Comparison of ENCODE assay signal across 8 cellular contexts in the genomic region with DNA sequence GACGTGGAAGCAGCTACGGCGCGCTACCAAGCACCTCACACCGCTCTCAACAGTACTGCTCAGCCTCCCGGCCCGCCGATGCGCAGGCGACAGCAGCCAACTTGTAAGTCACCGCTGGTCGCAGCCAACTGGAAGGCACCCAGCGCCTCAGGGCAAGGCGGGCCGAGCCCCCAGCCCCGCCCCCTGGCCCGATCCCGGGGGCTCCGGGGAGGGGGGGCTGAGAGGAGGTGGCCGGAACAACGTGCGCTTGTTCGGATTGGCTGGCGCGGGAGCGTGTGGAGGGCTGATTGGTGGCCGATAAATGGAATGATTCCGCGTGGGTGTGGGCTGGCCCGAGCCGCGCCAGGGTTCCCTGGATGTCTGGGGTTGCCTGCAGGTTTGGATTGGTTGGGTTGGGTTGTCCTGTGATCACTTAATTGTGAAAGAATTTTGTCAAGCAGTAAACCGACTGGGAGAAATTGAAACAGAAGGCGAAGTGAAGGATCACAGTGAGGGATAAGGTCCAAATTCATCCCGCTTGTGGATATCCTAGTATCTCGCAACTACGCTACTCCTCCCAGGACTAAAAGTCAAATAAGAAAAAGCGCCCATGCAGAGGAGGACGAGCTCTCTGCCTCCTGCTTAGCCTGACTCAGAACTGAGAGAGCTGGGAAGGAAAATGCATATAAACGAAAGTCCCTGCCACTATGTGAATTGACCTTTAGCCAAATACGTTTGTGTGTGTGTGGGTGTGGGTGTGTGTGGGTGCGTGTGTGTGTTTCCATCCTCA. TPM values are rescaled to one million over a fixed set of nuclear protein-coding genes. Genes with fewer than 3 reads are reported as not detected.
DNase-seq lines count a peak whose midpoint lies in the region; ATAC-seq, FAIRE-seq and TF ChIP-seq lines count a peak whose summit lies in the region.

A gene with protein sequence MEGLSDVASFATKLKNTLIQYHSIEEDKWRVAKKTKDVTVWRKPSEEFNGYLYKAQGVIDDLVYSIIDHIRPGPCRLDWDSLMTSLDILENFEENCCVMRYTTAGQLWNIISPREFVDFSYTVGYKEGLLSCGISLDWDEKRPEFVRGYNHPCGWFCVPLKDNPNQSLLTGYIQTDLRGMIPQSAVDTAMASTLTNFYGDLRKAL (minus strand): TSS at position 130 of the 769 bp plus-strand sequence. CDS start 5,102 bp downstream, outside the sequence.

- H3K4me3 ChIP-seq in Loucy (ENCODE audit: low read length, poor library complexity, severe bottlenecking) (peak within 1 kb of the TSS; percentile 80), fibroblast of pulmonary artery (replicated peaks; ENCODE audit: low read depth, low read length) (peak within 1 kb of the TSS; percentile 85)

- H3K36me3 ChIP-seq in Loucy (ENCODE audit: insufficient read depth, low read length) = no peaks in the 10 kb centered on the region

- H3K4me2 ChIP-seq in Loucy (ENCODE audit: low read depth, low read length, poor library complexity, severe bottlenecking) = peak within 1 kb of the TSS; percentile 92

- H3K27me3 ChIP-seq in Loucy (ENCODE audit: insufficient read depth, low read length, poor library complexity, severe bottlenecking) = no peaks in the 10 kb centered on the region

- peak within 1 kb of the TSS; percentile 97 for H3K9ac ChIP-seq in Loucy (ENCODE audit: low read depth, low read length, poor library complexity, severe bottlenecking)

- peak; percentile 92 for TF ChIP-seq POLR2A in H54 (IDR thresholded peaks at IDR 0.05; ENCODE audit: low read depth, low read length)

- peak; percentile 95 for DNase-seq in EH (ENCODE audit: low read depth)
- DNase-seq in H54 (ENCODE audit: insufficient read length, low spot score) = peak; percentile 76
- peak; percentile 91 to 95 for DNase-seq in SHP77 (lab: John Stamatoyannopoulos, UW)
- DNase-seq in activated effector memory CD4-positive, alpha-beta T cell treated with Interleukin-2 at 50 U/mL for 16 hours = peak; percentile 93
- peak; percentile 98 for DNase-seq in fibroblast of pulmonary artery (ENCODE audit: low read depth)
- DNase-seq in natural killer cell treated with Interleukin-12 subunit alpha and Interleukin-12 subunit beta and Interleukin-15 and Interleukin-18, amount 100 ng/mL, for 72 hours (ENCODE audit: low spot score) = peak; percentile 95
- DNase-seq in stimulated activated naive CD8-positive, alpha-beta T cell treated with anti-CD3 and anti-CD28 coated beads, Interleukin-15, Interleukin-2, amounts not matched to agents 100 U/mL and 50 U/mL, for 24 hours = peak; percentile 94

- peaks cover 47% of the 10 kb centered on the region for H3K79me2 ChIP-seq in Loucy (ENCODE audit: insufficient read depth, low read length)

- H3K9me3 Mint-ChIP-seq in natural killer cell treated with Interleukin-12 subunit alpha and Interleukin-12 subunit beta and Interleukin-15 and Interleukin-18, amount 100 ng/mL, for 72 hours = no peaks in the 10 kb centered on the region

- H3K4me1 ChIP-seq in Loucy (ENCODE audit: insufficient read depth, low read length, poor library complexity, severe bottlenecking) = peaks cover 41% of the 10 kb centered on the region

- H4K20me1 ChIP-seq in Loucy (ENCODE audit: insufficient read depth, low read length, poor library complexity, severe bottlenecking) = peaks cover 34% of the 10 kb centered on the region

- no peaks in the 10 kb centered on the region for H3K36me3 Mint-ChIP-seq in natural killer cell treated with Interleukin-12 subunit alpha and Interleukin-12 subunit beta and Interleukin-15 and Interleukin-18, amount 100 ng/mL, for 72 hours

- no peaks in the 10 kb centered on the region for H3K27me3 Mint-ChIP-seq in natural killer cell treated with Interleukin-12 subunit alpha and Interleukin-12 subunit beta and Interleukin-15 and Interleukin-18, amount 100 ng/mL, for 72 hours

- no peaks in the 10 kb centered on the region for H3K9me2 ChIP-seq in Loucy (replicated peaks; ENCODE audit: low read depth, low read length)

- peak within 1 kb of the TSS; percentile 88 to 97 for H3K27ac Mint-ChIP-seq in natural killer cell treated with Interleukin-12 subunit alpha and Interleukin-12 subunit beta and Interleukin-15 and Interleukin-18, amount 100 ng/mL, for 72 hours

- H3K9me3 ChIP-seq in Loucy (ENCODE audit: insufficient read depth, low read depth, low read length) = no peaks in the 10 kb centered on the region

- peaks cover 37 to 50% of the 10 kb centered on the region in 2 donors for H3K4me1 Mint-ChIP-seq in natural killer cell treated with Interleukin-12 subunit alpha and Interleukin-12 subunit beta and Interleukin-15 and Interleukin-18, amount 100 ng/mL, for 72 hours (ENCODE audit: low read depth in 2 of 2)

- H2AFZ ChIP-seq in Loucy (ENCODE audit: low read length) = peak within 1 kb of the TSS; percentile 66

- peak within 1 kb of the TSS; percentile 96 for H3K4me3 Mint-ChIP-seq in natural killer cell treated with Interleukin-12 subunit alpha and Interleukin-12 subunit beta and Interleukin-15 and Interleukin-18, amount 100 ng/mL, for 72 hours

- peak; percentile 98 for FAIRE-seq in H54 (lab: Jason Lieb, UNC)

- TF ChIP-seq CTCF in Loucy (conservative IDR thresholded peaks at IDR 0.05; ENCODE audit: low read length) (no peak), fibroblast of pulmonary artery (IDR thresholded peaks at IDR 0.05; ENCODE audit: low read length, missing control alignments) (no peak)

- no peaks in the 10 kb centered on the region for H3F3A ChIP-seq in Loucy (ENCODE audit: low read depth)

- ATAC-seq in natural killer cell treated with Interleukin-12 subunit alpha and Interleukin-12 subunit beta and Interleukin-15 and Interleukin-18, amount 100 ng/mL, for 72 hours = peak; percentile 99
- peak; percentile 97 for ATAC-seq in stimulated activated naive CD8-positive, alpha-beta T cell treated with anti-CD3 and anti-CD28 coated beads, Interleukin-15, Interleukin-2, amounts not matched to agents 100 U/mL and 50 U/mL, for 24 hours

RNA-seq across cellular contexts. Expression of the gene that starts here (rescaled TPM):
- 100 to 1,000 TPM in 1 of 2 donors, 10 to 100 TPM in 1; 41.6 to 102 TPM for total RNA-seq in natural killer cell treated with Interleukin-12 subunit alpha and Interleukin-12 subunit beta and Interleukin-15 and Interleukin-18, amount 100 ng/mL, for 72 hours

Comparison
In these comparisons a context has a peak if more than half of its experiments do, and no peak if none do; other contexts are left out.
1. Peak in every context shown above with its lines: DNase-seq, ATAC-seq and H3K4me3 ChIP-seq.